Comparison of ENCODE assay signal across 1 cellular context in the genomic region with DNA sequence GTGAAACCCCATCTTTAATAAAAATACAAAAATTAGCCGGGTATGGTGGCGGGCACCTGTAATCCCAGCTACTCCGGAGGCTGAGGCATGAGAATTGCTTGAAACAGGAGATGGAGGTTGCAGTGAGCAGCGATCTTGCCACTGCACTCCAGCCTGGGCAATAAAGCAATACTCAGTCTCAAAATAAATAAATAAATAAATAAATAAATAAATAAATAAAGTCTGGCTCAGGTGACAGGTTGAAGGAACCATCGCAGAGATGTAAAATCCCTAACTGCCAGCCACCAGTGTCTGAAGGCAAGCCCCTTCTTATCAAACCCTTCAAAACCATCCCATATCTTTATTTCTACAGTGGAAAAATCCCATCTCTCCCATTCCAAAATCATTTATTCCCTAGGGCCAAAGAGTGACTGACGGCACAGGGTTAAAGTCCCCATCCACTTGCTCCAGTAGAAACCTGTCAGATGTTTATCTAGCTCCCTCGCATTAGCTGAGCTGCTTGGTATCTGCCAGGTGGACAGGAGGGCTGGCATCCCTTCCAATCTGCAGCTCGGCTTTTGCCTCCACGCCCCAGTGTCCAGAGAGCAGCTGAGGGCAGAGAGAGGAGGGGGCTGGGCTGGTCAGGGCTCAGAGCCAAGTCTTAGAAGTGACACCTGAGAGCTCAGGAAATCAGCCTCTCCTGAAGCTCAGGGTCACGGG.
TF ChIP-seq lines count a peak whose summit lies in the region.

No MANE protein-coding gene starts in this region.

TF ChIP-seq in HEK293, 187 proteins besides CTCF, POLR2A, EP300 and RAD21 (continued from another document and continues in another):
- TF ChIP-seq, protein P1, sequence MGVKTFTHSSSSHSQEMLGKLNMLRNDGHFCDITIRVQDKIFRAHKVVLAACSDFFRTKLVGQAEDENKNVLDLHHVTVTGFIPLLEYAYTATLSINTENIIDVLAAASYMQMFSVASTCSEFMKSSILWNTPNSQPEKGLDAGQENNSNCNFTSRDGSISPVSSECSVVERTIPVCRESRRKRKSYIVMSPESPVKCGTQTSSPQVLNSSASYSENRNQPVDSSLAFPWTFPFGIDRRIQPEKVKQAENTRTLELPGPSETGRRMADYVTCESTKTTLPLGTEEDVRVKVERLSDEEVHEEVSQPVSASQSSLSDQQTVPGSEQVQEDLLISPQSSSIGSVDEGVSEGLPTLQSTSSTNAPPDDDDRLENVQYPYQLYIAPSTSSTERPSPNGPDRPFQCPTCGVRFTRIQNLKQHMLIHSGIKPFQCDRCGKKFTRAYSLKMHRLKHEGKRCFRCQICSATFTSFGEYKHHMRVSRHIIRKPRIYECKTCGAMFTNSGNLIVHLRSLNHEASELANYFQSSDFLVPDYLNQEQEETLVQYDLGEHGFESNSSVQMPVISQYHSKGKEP (tag by site-specific recombination; IDR thresholded peaks at IDR 0.05): no peak
- TF ChIP-seq ZNF404 (tag by site-specific recombination; IDR thresholded peaks at IDR 0.05) (peak; percentile 77), ZXDB (tag by site-specific recombination; IDR thresholded peaks at IDR 0.05) (0 out of 2 replicates have a peak, but pooled peaks have one; percentile 53), ZNF366 (tag by site-specific recombination; conservative IDR thresholded peaks at IDR 0.05) (no peak), ZSCAN30 (tag by site-specific recombination; IDR thresholded peaks at IDR 0.05) (no peak), ZFHX2 (tag by site-specific recombination; conservative IDR thresholded peaks at IDR 0.05) (no peak), MEIS1 (CRISPR knock-in tag; IDR thresholded peaks at IDR 0.05; ENCODE audit: borderline replicate concordance) (no peak), ZNF623 (tag by site-specific recombination; IDR thresholded peaks at IDR 0.05) (peak; percentile 74), ZNF664 (tag by site-specific recombination; IDR thresholded peaks at IDR 0.05) (0 out of 2 replicates have a peak, but pooled peaks have one; percentile 39), ZNF701 (tag by site-specific recombination; IDR thresholded peaks at IDR 0.05) (no peak), ZNF302 (tag by site-specific recombination; IDR thresholded peaks at IDR 0.05; ENCODE audit: low read depth) (no peak), TRIM28 (IDR thresholded peaks at IDR 0.05; ENCODE audit: borderline replicate concordance, low read length) (no peak), ZNF433 (tag by site-specific recombination; IDR thresholded peaks at IDR 0.05; ENCODE audit: low read depth) (peak; percentile 67), KLF16 (tag by site-specific recombination; IDR thresholded peaks at IDR 0.05) (no peak), ZNF114 (tag by site-specific recombination; IDR thresholded peaks at IDR 0.05) (no peak), ZNF391 (tag by site-specific recombination; IDR thresholded peaks at IDR 0.05; ENCODE audit: borderline replicate concordance, low read depth) (no peak), WT1 (tag by site-specific recombination; IDR thresholded peaks at IDR 0.05) (no peak), ZNF654 (tag by site-specific recombination; IDR thresholded peaks at IDR 0.05; ENCODE audit: low read depth) (peak; percentile 40), ZNF555 (tag by site-specific recombination; conservative IDR thresholded peaks at IDR 0.05) (no peak; the same call in 1 of the 2 replicates), ZNF138 (tag by site-specific recombination; IDR thresholded peaks at IDR 0.05; ENCODE audit: borderline replicate concordance) (peak; percentile 65; the same call in 1 of the 2 replicates), GFI1B (tag by site-specific recombination; IDR thresholded peaks at IDR 0.05) (no peak; the same call in 1 of the 2 replicates), ZNF202 (tag by site-specific recombination; IDR thresholded peaks at IDR 0.05; ENCODE audit: borderline replicate concordance) (peak; percentile 62; the same call in 1 of the 2 replicates), ZNF394 (tag by site-specific recombination; IDR thresholded peaks at IDR 0.05; ENCODE audit: borderline replicate concordance) (peak; percentile 92), ZNF529 (tag by site-specific recombination; IDR thresholded peaks at IDR 0.05; ENCODE audit: insufficient replicate concordance) (no peak), ZNF266 (tag by site-specific recombination; IDR thresholded peaks at IDR 0.05; ENCODE audit: low read depth) (peak; percentile 87), TCF7L2 (IDR thresholded peaks at IDR 0.05; ENCODE audit: borderline replicate concordance, low read depth, low read length) (no peak), FEZF1 (tag by site-specific recombination; IDR thresholded peaks at IDR 0.05) (no peak), GLIS2 (tag by site-specific recombination; IDR thresholded peaks at IDR 0.05) (no peak), ZNF140 (tag by site-specific recombination; IDR thresholded peaks at IDR 0.05) (peak; percentile 62; the same call in 1 of the 2 replicates), ZNF768 (tag by site-specific recombination; IDR thresholded peaks at IDR 0.05) (no peak), ZNF292 (tag by site-specific recombination; IDR thresholded peaks at IDR 0.05; ENCODE audit: borderline replicate concordance, low read depth) (0 out of 2 replicates have a peak, but pooled peaks have one; percentile 57), GLI2 (tag by site-specific recombination; IDR thresholded peaks at IDR 0.05; ENCODE audit: borderline replicate concordance, low read depth) (peak; percentile 27; the same call in 1 of the 2 replicates), ZNF426 (tag by site-specific recombination; IDR thresholded peaks at IDR 0.05) (peak; percentile 74), ZNF341 (tag by site-specific recombination; IDR thresholded peaks at IDR 0.05; ENCODE audit: low read depth) (peak; percentile 19; the same call in 1 of the 2 replicates), ZNF791 (tag by site-specific recombination; IDR thresholded peaks at IDR 0.05) (no peak), IKZF3 (tag by site-specific recombination; IDR thresholded peaks at IDR 0.05) (no peak), ZNF157 (tag by site-specific recombination; IDR thresholded peaks at IDR 0.05) (no peak), ZNF629 (tag by site-specific recombination; IDR thresholded peaks at IDR 0.05) (0 out of 2 replicates have a peak, but pooled peaks have one; percentile 18), HOXA7 (CRISPR knock-in tag; IDR thresholded peaks at IDR 0.05; ENCODE audit: borderline replicate concordance) (no peak)
- TF ChIP-seq, protein P2, sequence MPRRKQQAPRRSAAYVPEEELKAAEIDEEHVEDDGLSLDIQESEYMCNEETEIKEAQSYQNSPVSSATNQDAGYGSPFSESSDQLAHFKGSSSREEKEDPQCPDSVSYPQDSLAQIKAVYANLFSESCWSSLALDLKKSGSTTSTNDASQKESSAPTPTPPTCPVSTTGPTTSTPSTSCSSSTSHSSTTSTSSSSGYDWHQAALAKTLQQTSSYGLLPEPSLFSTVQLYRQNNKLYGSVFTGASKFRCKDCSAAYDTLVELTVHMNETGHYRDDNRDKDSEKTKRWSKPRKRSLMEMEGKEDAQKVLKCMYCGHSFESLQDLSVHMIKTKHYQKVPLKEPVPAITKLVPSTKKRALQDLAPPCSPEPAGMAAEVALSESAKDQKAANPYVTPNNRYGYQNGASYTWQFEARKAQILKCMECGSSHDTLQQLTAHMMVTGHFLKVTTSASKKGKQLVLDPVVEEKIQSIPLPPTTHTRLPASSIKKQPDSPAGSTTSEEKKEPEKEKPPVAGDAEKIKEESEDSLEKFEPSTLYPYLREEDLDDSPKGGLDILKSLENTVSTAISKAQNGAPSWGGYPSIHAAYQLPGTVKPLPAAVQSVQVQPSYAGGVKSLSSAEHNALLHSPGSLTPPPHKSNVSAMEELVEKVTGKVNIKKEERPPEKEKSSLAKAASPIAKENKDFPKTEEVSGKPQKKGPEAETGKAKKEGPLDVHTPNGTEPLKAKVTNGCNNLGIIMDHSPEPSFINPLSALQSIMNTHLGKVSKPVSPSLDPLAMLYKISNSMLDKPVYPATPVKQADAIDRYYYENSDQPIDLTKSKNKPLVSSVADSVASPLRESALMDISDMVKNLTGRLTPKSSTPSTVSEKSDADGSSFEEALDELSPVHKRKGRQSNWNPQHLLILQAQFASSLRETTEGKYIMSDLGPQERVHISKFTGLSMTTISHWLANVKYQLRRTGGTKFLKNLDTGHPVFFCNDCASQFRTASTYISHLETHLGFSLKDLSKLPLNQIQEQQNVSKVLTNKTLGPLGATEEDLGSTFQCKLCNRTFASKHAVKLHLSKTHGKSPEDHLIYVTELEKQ (tag by site-specific recombination; IDR thresholded peaks at IDR 0.05; ENCODE audit: borderline replicate concordance): peak; percentile 43; the same call in 1 of the 2 replicates
- TF ChIP-seq, protein P3, sequence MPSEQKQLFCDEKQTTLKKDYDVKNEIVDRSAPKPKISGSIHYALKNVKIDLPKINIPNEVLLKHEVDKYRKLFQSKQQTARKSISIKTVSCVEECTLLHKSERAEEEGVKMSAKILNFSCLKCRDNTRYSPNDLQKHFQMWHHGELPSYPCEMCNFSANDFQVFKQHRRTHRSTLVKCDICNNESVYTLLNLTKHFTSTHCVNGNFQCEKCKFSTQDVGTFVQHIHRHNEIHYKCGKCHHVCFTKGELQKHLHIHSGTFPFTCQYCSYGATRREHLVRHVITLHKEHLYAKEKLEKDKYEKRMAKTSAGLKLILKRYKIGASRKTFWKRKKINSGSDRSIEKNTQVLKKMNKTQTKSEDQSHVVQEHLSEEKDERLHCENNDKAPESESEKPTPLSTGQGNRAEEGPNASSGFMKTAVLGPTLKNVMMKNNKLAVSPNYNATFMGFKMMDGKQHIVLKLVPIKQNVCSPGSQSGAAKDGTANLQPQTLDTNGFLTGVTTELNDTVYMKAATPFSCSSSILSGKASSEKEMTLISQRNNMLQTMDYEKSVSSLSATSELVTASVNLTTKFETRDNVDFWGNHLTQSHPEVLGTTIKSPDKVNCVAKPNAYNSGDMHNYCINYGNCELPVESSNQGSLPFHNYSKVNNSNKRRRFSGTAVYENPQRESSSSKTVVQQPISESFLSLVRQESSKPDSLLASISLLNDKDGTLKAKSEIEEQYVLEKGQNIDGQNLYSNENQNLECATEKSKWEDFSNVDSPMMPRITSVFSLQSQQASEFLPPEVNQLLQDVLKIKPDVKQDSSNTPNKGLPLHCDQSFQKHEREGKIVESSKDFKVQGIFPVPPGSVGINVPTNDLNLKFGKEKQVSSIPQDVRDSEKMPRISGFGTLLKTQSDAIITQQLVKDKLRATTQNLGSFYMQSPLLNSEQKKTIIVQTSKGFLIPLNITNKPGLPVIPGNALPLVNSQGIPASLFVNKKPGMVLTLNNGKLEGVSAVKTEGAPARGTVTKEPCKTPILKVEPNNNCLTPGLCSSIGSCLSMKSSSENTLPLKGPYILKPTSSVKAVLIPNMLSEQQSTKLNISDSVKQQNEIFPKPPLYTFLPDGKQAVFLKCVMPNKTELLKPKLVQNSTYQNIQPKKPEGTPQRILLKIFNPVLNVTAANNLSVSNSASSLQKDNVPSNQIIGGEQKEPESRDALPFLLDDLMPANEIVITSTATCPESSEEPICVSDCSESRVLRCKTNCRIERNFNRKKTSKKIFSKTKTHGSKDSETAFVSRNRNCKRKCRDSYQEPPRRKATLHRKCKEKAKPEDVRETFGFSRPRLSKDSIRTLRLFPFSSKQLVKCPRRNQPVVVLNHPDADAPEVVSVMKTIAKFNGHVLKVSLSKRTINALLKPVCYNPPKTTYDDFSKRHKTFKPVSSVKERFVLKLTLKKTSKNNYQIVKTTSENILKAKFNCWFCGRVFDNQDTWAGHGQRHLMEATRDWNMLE (tag by site-specific recombination; conservative IDR thresholded peaks at IDR 0.05; ENCODE audit: low read depth): peak; percentile 86
- TF ChIP-seq, protein P4, sequence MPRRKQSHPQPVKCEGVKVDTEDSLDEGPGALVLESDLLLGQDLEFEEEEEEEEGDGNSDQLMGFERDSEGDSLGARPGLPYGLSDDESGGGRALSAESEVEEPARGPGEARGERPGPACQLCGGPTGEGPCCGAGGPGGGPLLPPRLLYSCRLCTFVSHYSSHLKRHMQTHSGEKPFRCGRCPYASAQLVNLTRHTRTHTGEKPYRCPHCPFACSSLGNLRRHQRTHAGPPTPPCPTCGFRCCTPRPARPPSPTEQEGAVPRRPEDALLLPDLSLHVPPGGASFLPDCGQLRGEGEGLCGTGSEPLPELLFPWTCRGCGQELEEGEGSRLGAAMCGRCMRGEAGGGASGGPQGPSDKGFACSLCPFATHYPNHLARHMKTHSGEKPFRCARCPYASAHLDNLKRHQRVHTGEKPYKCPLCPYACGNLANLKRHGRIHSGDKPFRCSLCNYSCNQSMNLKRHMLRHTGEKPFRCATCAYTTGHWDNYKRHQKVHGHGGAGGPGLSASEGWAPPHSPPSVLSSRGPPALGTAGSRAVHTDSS (tag by site-specific recombination; IDR thresholded peaks at IDR 0.05): no peak
- TF ChIP-seq, protein P5, sequence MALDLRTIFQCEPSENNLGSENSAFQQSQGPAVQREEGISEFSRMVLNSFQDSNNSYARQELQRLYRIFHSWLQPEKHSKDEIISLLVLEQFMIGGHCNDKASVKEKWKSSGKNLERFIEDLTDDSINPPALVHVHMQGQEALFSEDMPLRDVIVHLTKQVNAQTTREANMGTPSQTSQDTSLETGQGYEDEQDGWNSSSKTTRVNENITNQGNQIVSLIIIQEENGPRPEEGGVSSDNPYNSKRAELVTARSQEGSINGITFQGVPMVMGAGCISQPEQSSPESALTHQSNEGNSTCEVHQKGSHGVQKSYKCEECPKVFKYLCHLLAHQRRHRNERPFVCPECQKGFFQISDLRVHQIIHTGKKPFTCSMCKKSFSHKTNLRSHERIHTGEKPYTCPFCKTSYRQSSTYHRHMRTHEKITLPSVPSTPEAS (tag by site-specific recombination; IDR thresholded peaks at IDR 0.05): no peak
- TF ChIP-seq, protein P6, sequence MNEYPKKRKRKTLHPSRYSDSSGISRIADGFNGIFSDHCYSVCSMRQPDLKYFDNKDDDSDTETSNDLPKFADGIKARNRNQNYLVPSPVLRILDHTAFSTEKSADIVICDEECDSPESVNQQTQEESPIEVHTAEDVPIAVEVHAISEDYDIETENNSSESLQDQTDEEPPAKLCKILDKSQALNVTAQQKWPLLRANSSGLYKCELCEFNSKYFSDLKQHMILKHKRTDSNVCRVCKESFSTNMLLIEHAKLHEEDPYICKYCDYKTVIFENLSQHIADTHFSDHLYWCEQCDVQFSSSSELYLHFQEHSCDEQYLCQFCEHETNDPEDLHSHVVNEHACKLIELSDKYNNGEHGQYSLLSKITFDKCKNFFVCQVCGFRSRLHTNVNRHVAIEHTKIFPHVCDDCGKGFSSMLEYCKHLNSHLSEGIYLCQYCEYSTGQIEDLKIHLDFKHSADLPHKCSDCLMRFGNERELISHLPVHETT (tag by site-specific recombination; IDR thresholded peaks at IDR 0.05): peak; percentile 60; the same call in 1 of the 2 replicates
- TF ChIP-seq, protein P7, sequence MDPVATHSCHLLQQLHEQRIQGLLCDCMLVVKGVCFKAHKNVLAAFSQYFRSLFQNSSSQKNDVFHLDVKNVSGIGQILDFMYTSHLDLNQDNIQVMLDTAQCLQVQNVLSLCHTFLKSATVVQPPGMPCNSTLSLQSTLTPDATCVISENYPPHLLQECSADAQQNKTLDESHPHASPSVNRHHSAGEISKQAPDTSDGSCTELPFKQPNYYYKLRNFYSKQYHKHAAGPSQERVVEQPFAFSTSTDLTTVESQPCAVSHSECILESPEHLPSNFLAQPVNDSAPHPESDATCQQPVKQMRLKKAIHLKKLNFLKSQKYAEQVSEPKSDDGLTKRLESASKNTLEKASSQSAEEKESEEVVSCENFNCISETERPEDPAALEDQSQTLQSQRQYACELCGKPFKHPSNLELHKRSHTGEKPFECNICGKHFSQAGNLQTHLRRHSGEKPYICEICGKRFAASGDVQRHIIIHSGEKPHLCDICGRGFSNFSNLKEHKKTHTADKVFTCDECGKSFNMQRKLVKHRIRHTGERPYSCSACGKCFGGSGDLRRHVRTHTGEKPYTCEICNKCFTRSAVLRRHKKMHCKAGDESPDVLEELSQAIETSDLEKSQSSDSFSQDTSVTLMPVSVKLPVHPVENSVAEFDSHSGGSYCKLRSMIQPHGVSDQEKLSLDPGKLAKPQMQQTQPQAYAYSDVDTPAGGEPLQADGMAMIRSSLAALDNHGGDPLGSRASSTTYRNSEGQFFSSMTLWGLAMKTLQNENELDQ (tag by site-specific recombination; IDR thresholded peaks at IDR 0.05; ENCODE audit: low read depth): no peak
